18 cellular contexts compared by ENCODE assay signal in genomic region chr10:130854151-130854550, GRCh38.
DNase-seq lines count a peak whose midpoint lies in the region; ATAC-seq and TF ChIP-seq lines count a peak whose summit lies in the region.
"Had no signal": no experiment of that assay in that cellular context is flagged by ENCODE, and none has a peak within 500 bp of the region (broad histone marks: within the 10 kb centered on the region; RNA-seq: fewer than 3 reads in every experiment).

No MANE protein-coding gene starts in this region.

- H3K27ac Mint-ChIP-seq in activated T-helper 2 cell treated with anti-CD3 and anti-CD28 coated beads, Interferon-gamma antibody, Interleukin-2, Interleukin-4, amounts not matched to agents 10 μg/mL and 5 μg/mL and 100 μg/mL, durations not matched to agents 14 hours and 24 hours and 36 hours = no peak overlapping the region
- H3K27ac Mint-ChIP-seq: CD4-positive, CD25-positive, alpha-beta regulatory T cell; CD8-positive, alpha-beta memory T cell; IgD-negative memory B cell had no signal

- H3K4me1 Mint-ChIP-seq in activated T-helper 2 cell treated with anti-CD3 and anti-CD28 coated beads, Interferon-gamma antibody, Interleukin-2, Interleukin-4, amounts not matched to agents 10 μg/mL and 5 μg/mL and 100 μg/mL, durations not matched to agents 14 hours and 24 hours and 36 hours (ENCODE audit: low read depth) = no peaks in the 10 kb centered on the region
- H3K4me1 Mint-ChIP-seq: CD4-positive, CD25-positive, alpha-beta regulatory T cell; CD8-positive, alpha-beta memory T cell; IgD-negative memory B cell had no signal

- ATAC-seq in GM18498 (IDR thresholded peaks at IDR 0.05; ENCODE audit: unreplicated experiment) = no peak
- ATAC-seq: HCT116, HepG2 had no signal

- H3K36me3 ChIP-seq in HEK293 (ENCODE audit: control insufficient read depth in 2 of 2, insufficient read depth in 1 of 2, low read length in 2 of 2) = no peaks in the 10 kb centered on the region
- H3K36me3 ChIP-seq: BE2C had no signal

- peaks cover 29% of the 10 kb centered on the region for H3K9me3 Mint-ChIP-seq in activated T-helper 2 cell treated with anti-CD3 and anti-CD28 coated beads, Interferon-gamma antibody, Interleukin-2, Interleukin-4, amounts not matched to agents 10 μg/mL and 5 μg/mL and 100 μg/mL, durations not matched to agents 14 hours and 24 hours and 36 hours

- no peaks in the 10 kb centered on the region for H3K4me1 ChIP-seq in HEK293 (ENCODE audit: control insufficient read depth, insufficient read depth, low read length)
- H3K4me1 ChIP-seq: BE2C had no signal

- intact Hi-C loops in activated T-helper 2 cell treated with anti-CD3 and anti-CD28 coated beads, Interferon-gamma antibody, Interleukin-2, Interleukin-4, amounts not matched to agents 10 μg/mL and 5 μg/mL and 100 μg/mL, durations not matched to agents 14 hours and 24 hours and 36 hours (cut with micrococcal nuclease) = no loop called here

- no peak overlapping the region for H3K27ac ChIP-seq in HEK293 (ENCODE audit: extremely low read depth, low read depth, low read length)

- no peaks in the 10 kb centered on the region for H3K36me3 Mint-ChIP-seq in activated T-helper 2 cell treated with anti-CD3 and anti-CD28 coated beads, Interferon-gamma antibody, Interleukin-2, Interleukin-4, amounts not matched to agents 10 μg/mL and 5 μg/mL and 100 μg/mL, durations not matched to agents 14 hours and 24 hours and 36 hours (ENCODE audit: low read depth)
- H3K36me3 Mint-ChIP-seq: CD4-positive, CD25-positive, alpha-beta regulatory T cell; CD8-positive, alpha-beta memory T cell; IgD-negative memory B cell had no signal

- H3K27me3 Mint-ChIP-seq in activated T-helper 2 cell treated with anti-CD3 and anti-CD28 coated beads, Interferon-gamma antibody, Interleukin-2, Interleukin-4, amounts not matched to agents 10 μg/mL and 5 μg/mL and 100 μg/mL, durations not matched to agents 14 hours and 24 hours and 36 hours (ENCODE audit: low read depth) = no peaks in the 10 kb centered on the region
- H3K27me3 Mint-ChIP-seq: CD4-positive, CD25-positive, alpha-beta regulatory T cell; CD8-positive, alpha-beta memory T cell; IgD-negative memory B cell had no signal

- H3K4me3 Mint-ChIP-seq in activated T-helper 2 cell treated with anti-CD3 and anti-CD28 coated beads, Interferon-gamma antibody, Interleukin-2, Interleukin-4, amounts not matched to agents 10 μg/mL and 5 μg/mL and 100 μg/mL, durations not matched to agents 14 hours and 24 hours and 36 hours (ENCODE audit: low read depth) = no peak overlapping the region
- H3K4me3 Mint-ChIP-seq: CD4-positive, CD25-positive, alpha-beta regulatory T cell; CD8-positive, alpha-beta memory T cell; IgD-negative memory B cell had no signal

- H3K4me3 ChIP-seq in HEK293 (ENCODE audit: low read depth, low read length) = no peak overlapping the region

- CTCF ChIA-PET in HEK293 (lab: Yijun Ruan, JAX) = no interaction called here

- POLR2A ChIA-PET in HEK293 (lab: Yijun Ruan, JAX) = no interaction called here

- peaks cover 2% of the 10 kb centered on the region; the same call in 1 of the 2 replicates for H3K9me3 ChIP-seq in HEK293 (ENCODE audit: control insufficient read depth, insufficient read depth, low read depth, low read length)
- H3K9me3 ChIP-seq: BE2C had no signal

- no peak for TF ChIP-seq CTCF in HEK293 (tag by site-specific recombination; IDR thresholded peaks at IDR 0.05)

- DNase-seq in MV-4-11 (lab: John Stamatoyannopoulos, UW) (peak; percentile 5), fibroblast of peridontal ligament (ENCODE audit: extremely low read depth) (peak; percentile 0)
- DNase-seq in effector CD8-positive, alpha-beta T cell (lab: John Stamatoyannopoulos, UW) = no peak
- DNase-seq in activated T-helper 2 cell treated with anti-CD3 and anti-CD28 coated beads, Interferon-gamma antibody, Interleukin-2, Interleukin-4, amounts not matched to agents 10 μg/mL and 5 μg/mL and 100 μg/mL, durations not matched to agents 14 hours and 24 hours and 36 hours (ENCODE audit: low spot score) = no peak
- DNase-seq: BE2C; C1 segment of cervical spinal cord; CD4-positive, CD25-positive, alpha-beta regulatory T cell; CD8-positive, alpha-beta memory T cell; COR-L47; DMS 273 treated with DMSO at 0.1 percent for 48 hours; DMS53; GOT3; H7 had no signal

TF ChIP-seq in HEK293, 187 proteins besides CTCF, POLR2A, EP300 and RAD21 (continues in another document):
- TF ChIP-seq ZNF133 (tag by site-specific recombination; IDR thresholded peaks at IDR 0.05) = peak; percentile 95
- no peak for TF ChIP-seq ZNF169 (tag by site-specific recombination; IDR thresholded peaks at IDR 0.05)
- no peak for TF ChIP-seq ZNF639 (tag by site-specific recombination; IDR thresholded peaks at IDR 0.05)
- no peak for TF ChIP-seq PRDM2 (tag by site-specific recombination; IDR thresholded peaks at IDR 0.05; ENCODE audit: borderline replicate concordance)
- TF ChIP-seq KLF8 (tag by site-specific recombination; IDR thresholded peaks at IDR 0.05) = no peak
- no peak for TF ChIP-seq KLF16 (tag by site-specific recombination; IDR thresholded peaks at IDR 0.05)
- no peak for TF ChIP-seq ZNF138 (tag by site-specific recombination; IDR thresholded peaks at IDR 0.05; ENCODE audit: borderline replicate concordance)
- peak; percentile 76 for TF ChIP-seq SETDB1 (IDR thresholded peaks at IDR 0.05; ENCODE audit: insufficient read length, low read length)
- no peak for TF ChIP-seq ZFHX2 (tag by site-specific recombination; conservative IDR thresholded peaks at IDR 0.05)
- TF ChIP-seq ZNF510 (tag by site-specific recombination; IDR thresholded peaks at IDR 0.05; ENCODE audit: insufficient replicate concordance) = no peak
- TF ChIP-seq ZNF513 (tag by site-specific recombination; IDR thresholded peaks at IDR 0.05) = no peak

Comparison
In these comparisons a context has a peak if more than half of its experiments do, and no peak if none do; other contexts are left out.
1. DNase-seq: peak in MV-4-11 (single experiment) and fibroblast of peridontal ligament (single experiment); none in effector CD8-positive, alpha-beta T cell (single experiment) and activated T-helper 2 cell treated with anti-CD3 and anti-CD28 coated beads, Interferon-gamma antibody, Interleukin-2, Interleukin-4, amounts not matched to agents 10 μg/mL and 5 μg/mL and 100 μg/mL, durations not matched to agents 14 hours and 24 hours and 36 hours (single experiment).